In the genomic region with DNA sequence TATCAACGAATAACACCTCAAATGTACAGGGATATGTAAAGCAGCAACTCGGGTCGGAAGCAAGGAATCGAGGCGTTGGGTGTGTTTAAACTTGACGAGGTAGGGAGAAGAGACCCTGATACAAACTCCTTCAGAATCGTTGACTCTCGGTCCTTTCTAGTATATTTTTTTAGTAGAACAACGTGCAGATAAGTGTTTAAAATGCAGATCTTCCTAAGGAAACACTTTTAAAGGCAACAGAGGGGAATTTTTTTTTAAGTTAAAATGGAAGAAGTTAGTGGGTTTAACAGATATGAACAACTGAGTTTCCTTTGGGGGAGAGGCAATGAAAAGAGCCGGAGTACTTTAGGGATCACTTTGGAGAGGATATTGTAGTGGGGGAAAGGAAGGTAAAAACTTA, we compare ENCODE assay signal across 9 cellular contexts. TPM values are rescaled to one million over a fixed set of nuclear protein-coding genes. Genes with fewer than 3 reads are reported as not detected.
DNase-seq lines count a peak whose midpoint lies in the region; ATAC-seq and TF ChIP-seq lines count a peak whose summit lies in the region.
"Had no signal": no experiment of that assay in that cellular context is flagged by ENCODE, and none has a peak within 500 bp of the region (broad histone marks: within the 10 kb centered on the region; RNA-seq: fewer than 3 reads in every experiment).

No MANE protein-coding gene starts in this region.

- H3K27ac Mint-ChIP-seq in activated naive CD4-positive, alpha-beta T cell treated with anti-CD3 and anti-CD28 coated beads for 36 hours, result peak overlapping the region; percentile 27
- peak overlapping the region; percentile 98 for H3K27ac Mint-ChIP-seq in type B pancreatic cell

- intact Hi-C loops in activated naive CD4-positive, alpha-beta T cell treated with anti-CD3 and anti-CD28 coated beads for 36 hours (cut with micrococcal nuclease), result loop anchor here (5.0 kb wide), 3 partner anchors 376 to 831 kb away; no protein-coding TSS in a partner anchor
- intact Hi-C loops in lower lobe of right lung (cut with DNase I), result no loop called here

- no peaks in the 10 kb centered on the region for H3K27me3 ChIP-seq in lower lobe of right lung (ENCODE audit: low read depth)

- peak overlapping the region; percentile 81 for H3K4me3 ChIP-seq in lower lobe of right lung

- peaks cover 38% of the 10 kb centered on the region for H3K4me1 ChIP-seq in lower lobe of right lung

- 8 to 22% (median 16%) methylated on average over 10 of the region's 10 CpGs for WGBS in adipose tissue, 3 donors

- CTCF ChIA-PET in activated naive CD4-positive, alpha-beta T cell treated with anti-CD3 and anti-CD28 coated beads for 36 hours (lab: Charles Lee), result no interaction called here

- peaks cover 35% of the 10 kb centered on the region for H3K4me1 Mint-ChIP-seq in activated naive CD4-positive, alpha-beta T cell treated with anti-CD3 and anti-CD28 coated beads for 36 hours (ENCODE audit: low read depth)
- H3K4me1 Mint-ChIP-seq in type B pancreatic cell (ENCODE audit: unreplicated experiment), result peaks cover 26% of the 10 kb centered on the region

- no peaks in the 10 kb centered on the region for H3K36me3 ChIP-seq in lower lobe of right lung

- TF ChIP-seq CTCF in lower lobe of right lung (IDR thresholded peaks at IDR 0.05), result no peak
- TF ChIP-seq CTCF in type B pancreatic cell (conservative IDR thresholded peaks at IDR 0.05), result no peak

- no peaks in the 10 kb centered on the region for H3K9me3 ChIP-seq in lower lobe of right lung

- H3K27me3 Mint-ChIP-seq in activated naive CD4-positive, alpha-beta T cell treated with anti-CD3 and anti-CD28 coated beads for 36 hours (ENCODE audit: low read depth), result no peaks in the 10 kb centered on the region
- H3K27me3 Mint-ChIP-seq in type B pancreatic cell, result no peaks in the 10 kb centered on the region

- H3K27ac ChIP-seq in adipose tissue (ENCODE audit: low read depth, low read length) (peak overlapping the region; percentile 89), lower lobe of right lung (peak overlapping the region; percentile 98)

- peaks cover 8% of the 10 kb centered on the region for H3K9me3 Mint-ChIP-seq in activated naive CD4-positive, alpha-beta T cell treated with anti-CD3 and anti-CD28 coated beads for 36 hours
- H3K9me3 Mint-ChIP-seq in type B pancreatic cell, result no peaks in the 10 kb centered on the region

- DNase-seq in activated naive CD4-positive, alpha-beta T cell treated with anti-CD3 and anti-CD28 coated beads for 36 hours, result no peak
- no peak for DNase-seq in activated naive CD4-positive, alpha-beta T cell treated with Interleukin-2 at 50 U/mL for 16 hours
- DNase-seq in lower lobe of right lung (no peak), type B pancreatic cell (ENCODE audit: extremely low spot score, unreplicated experiment) (no peak), superior temporal gyrus (ENCODE audit: extremely low spot score) (no peak), NCI-H1105 (lab: John Stamatoyannopoulos, UW) (no peak), dedifferentiated amniotic fluid mesenchymal stem cell (ENCODE audit: extremely low spot score) (no peak)
- DNase-seq: NCI-H446 treated with DMSO at 0.1 percent for 48 hours had no signal

- ATAC-seq in lower lobe of right lung, result no peak

- H3K36me3 Mint-ChIP-seq in activated naive CD4-positive, alpha-beta T cell treated with anti-CD3 and anti-CD28 coated beads for 36 hours (ENCODE audit: low read depth), result peaks cover 29% of the 10 kb centered on the region
- peaks cover 17% of the 10 kb centered on the region for H3K36me3 Mint-ChIP-seq in type B pancreatic cell

- H3K4me3 Mint-ChIP-seq in activated naive CD4-positive, alpha-beta T cell treated with anti-CD3 and anti-CD28 coated beads for 36 hours, result peak overlapping the region; percentile 89
- H3K4me3 Mint-ChIP-seq in type B pancreatic cell, result peak overlapping the region; percentile 99

RNA-seq across cellular contexts. Expression of a gene that starts 1.1 kb away (rescaled TPM):
- total RNA-seq in activated naive CD4-positive, alpha-beta T cell treated with anti-CD3 and anti-CD28 coated beads for 36 hours, result 10 to 100 TPM; 43.2 to 59.4 TPM
- polyA plus RNA-seq in adipose tissue, result 10 to 100 TPM in 2 of 3 donors, 1 to 10 TPM in 1; 5.9 to 15.3 (median 15.1) TPM
- 61.6 TPM for total RNA-seq in lower lobe of right lung
- 49.0 and 60.5 TPM in 2 replicates for total RNA-seq in type B pancreatic cell (ENCODE audit: low replicate concordance)
